Comparison of ENCODE assay signal across 1 cellular context in genomic region chr13:70769771-70770326, GRCh38.
TF ChIP-seq lines count a peak whose summit lies in the region.

No MANE protein-coding gene starts in this region.

TF ChIP-seq in SK-N-SH treated with all-trans-retinoic acid at 6 μM for 48 hours, 23 proteins besides CTCF, POLR2A, EP300 and RAD21 (continued from another document):
- TF ChIP-seq TSHZ2 (CRISPR knock-in tag; IDR thresholded peaks at IDR 0.05) (peak; percentile 73; the same call in 1 of the 2 replicates), TCF4 (CRISPR knock-in tag; IDR thresholded peaks at IDR 0.05; ENCODE audit: borderline replicate concordance) (peak; percentile 72; the same call in 1 of the 2 replicates)
